Comparison of ENCODE assay signal across 17 cellular contexts in the genomic region with DNA sequence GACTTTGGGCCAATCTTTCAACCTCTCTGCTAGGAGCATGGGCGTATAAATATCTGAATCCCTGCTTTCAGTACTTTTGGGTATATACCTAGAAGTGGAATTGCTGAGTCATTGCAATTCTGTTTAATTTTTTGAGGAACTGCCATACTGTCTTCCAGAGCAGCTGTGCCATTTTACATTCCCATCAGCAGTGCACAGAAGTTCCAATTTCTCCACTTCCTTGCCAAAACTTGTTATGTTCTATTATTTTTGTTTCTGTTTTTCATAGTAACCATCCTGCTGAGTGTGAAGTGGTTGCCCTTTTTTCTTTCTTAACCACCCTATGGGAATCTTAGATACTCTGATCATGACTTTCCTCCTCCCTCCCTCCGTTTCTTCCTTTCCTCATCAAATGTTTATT. TPM values are rescaled to one million over a fixed set of nuclear protein-coding genes. Genes with fewer than 3 reads are reported as not detected.
DNase-seq lines count a peak whose midpoint lies in the region; ATAC-seq and TF ChIP-seq lines count a peak whose summit lies in the region.
"Had no signal": no experiment of that assay in that cellular context is flagged by ENCODE, and none has a peak within 500 bp of the region (broad histone marks: within the 10 kb centered on the region; RNA-seq: fewer than 3 reads in every experiment).

No MANE protein-coding gene starts in this region.

- peak overlapping the region; percentile 60 for H3K27ac ChIP-seq in rectal smooth muscle tissue (ENCODE audit: low read depth, low read length)
- H3K27ac ChIP-seq in MM.1S (ENCODE audit: low read length): no peak overlapping the region
- H3K27ac ChIP-seq: SJCRH30 had no signal

- H3K27me3 Mint-ChIP-seq in T-helper 17 cell: no peaks in the 10 kb centered on the region
- H3K27me3 Mint-ChIP-seq: activated CD8-positive, alpha-beta memory T cell treated with anti-CD3 and anti-CD28 coated beads, Interleukin-2, amount 10 ng/mL, durations not matched to agents 7 days and 5 days; naive thymus-derived CD8-positive, alpha-beta T cell; type B pancreatic cell had no signal

- no peaks in the 10 kb centered on the region for H3K9me2 ChIP-seq in MM.1S (replicated peaks; ENCODE audit: insufficient read depth, low read length)

- H3K4me1 ChIP-seq in rectal smooth muscle tissue (ENCODE audit: control insufficient read depth, insufficient read depth, low read length): peaks cover 22% of the 10 kb centered on the region
- peaks cover 3% of the 10 kb centered on the region for H3K4me1 ChIP-seq in MM.1S (ENCODE audit: low read length)

- peaks cover 32% of the 10 kb centered on the region for H3K4me1 Mint-ChIP-seq in T-helper 17 cell

- H2AFZ ChIP-seq in MM.1S (ENCODE audit: low read length): no peak overlapping the region

- H3F3A ChIP-seq in MM.1S (ENCODE audit: insufficient read depth, low read length): peaks cover 8% of the 10 kb centered on the region

- peak overlapping the region; percentile 32 for H3K27ac Mint-ChIP-seq in T-helper 17 cell
- H3K27ac Mint-ChIP-seq: activated CD8-positive, alpha-beta memory T cell treated with anti-CD3 and anti-CD28 coated beads, Interleukin-2, amount 10 ng/mL, durations not matched to agents 7 days and 5 days; activated naive CD4-positive, alpha-beta T cell treated with anti-CD3 and anti-CD28 coated beads, Interleukin-2, amount 10 ng/mL, durations not matched to agents 7 days and 5 days; type B pancreatic cell had no signal

- no peak overlapping the region for H3K4me3 Mint-ChIP-seq in T-helper 17 cell
- H3K4me3 Mint-ChIP-seq: activated CD8-positive, alpha-beta memory T cell treated with anti-CD3 and anti-CD28 coated beads, Interleukin-2, amount 10 ng/mL, durations not matched to agents 7 days and 5 days; activated naive CD4-positive, alpha-beta T cell treated with anti-CD3 and anti-CD28 coated beads, Interleukin-2, amount 10 ng/mL, durations not matched to agents 7 days and 5 days; naive thymus-derived CD8-positive, alpha-beta T cell; type B pancreatic cell had no signal

- intact Hi-C loops in Right ventricle myocardium superior (cut with DNase I): no loop called here

- H3K27me3 ChIP-seq in rectal smooth muscle tissue (ENCODE audit: control insufficient read depth, insufficient read depth, low read length) (no peaks in the 10 kb centered on the region), MM.1S (replicated peaks; ENCODE audit: insufficient read depth, low read length) (no peaks in the 10 kb centered on the region)
- H3K27me3 ChIP-seq: SJCRH30 had no signal

- DNase-seq in CD1c-positive myeloid dendritic cell (ENCODE audit: extremely low spot score): peak; percentile 84
- no peak for DNase-seq in T-helper 17 cell
- no peak for DNase-seq in Right ventricle myocardium superior
- no peak for DNase-seq in MM.1S
- no peak for DNase-seq in stimulated activated CD8-positive, alpha-beta memory T cell treated with anti-CD3 and anti-CD28 coated beads, Interleukin-4, amount 100 ng/mL, for 48 hours
- no peak for DNase-seq in Ammon's horn (ENCODE audit: low spot score)
- DNase-seq: activated CD8-positive, alpha-beta memory T cell treated with anti-CD3 and anti-CD28 coated beads, Interleukin-2, amount 10 ng/mL, durations not matched to agents 7 days and 5 days; activated naive CD4-positive, alpha-beta T cell treated with anti-CD3 and anti-CD28 coated beads, Interleukin-2, amount 10 ng/mL, durations not matched to agents 7 days and 5 days; cerebellar nuclear complex; DMS79 treated with DMSO at 0.1 percent for 48 hours; naive thymus-derived CD8-positive, alpha-beta T cell; NCI-H1436 treated with DMSO at 0.1 percent for 48 hours; NCI-H748 treated with DMSO at 0.1 percent for 48 hours; SJCRH30 had no signal

- H3K36me3 Mint-ChIP-seq in T-helper 17 cell (ENCODE audit: low read depth): peaks cover 17% of the 10 kb centered on the region

- H3K4me3 ChIP-seq in rectal smooth muscle tissue (ENCODE audit: low read length) (no peak overlapping the region), MM.1S (ENCODE audit: low read length) (no peak overlapping the region)
- H3K4me3 ChIP-seq: SJCRH30 had no signal

- H3K79me2 ChIP-seq in MM.1S (ENCODE audit: low read length): no peaks in the 10 kb centered on the region

- no peak for TF ChIP-seq CTCF in MM.1S (IDR thresholded peaks at IDR 0.05; ENCODE audit: low read length)

- no peaks in the 10 kb centered on the region for H4K20me1 ChIP-seq in MM.1S (ENCODE audit: insufficient read depth, low read length)

- ATAC-seq in T-helper 17 cell (no peak), Right ventricle myocardium superior (ENCODE audit: poor library complexity) (peak; percentile 69), HG03139 (IDR thresholded peaks at IDR 0.05; ENCODE audit: unreplicated experiment) (no peak)
- ATAC-seq: activated CD8-positive, alpha-beta memory T cell treated with anti-CD3 and anti-CD28 coated beads, Interleukin-2, amount 10 ng/mL, durations not matched to agents 7 days and 5 days; naive thymus-derived CD8-positive, alpha-beta T cell had no signal

- H3K9ac ChIP-seq in rectal smooth muscle tissue (ENCODE audit: low read length) (no peak overlapping the region), MM.1S (ENCODE audit: low read length) (no peak overlapping the region)

- H3K4me2 ChIP-seq in MM.1S (ENCODE audit: low read depth, low read length): no peak overlapping the region

- H3K9me3 ChIP-seq in T-helper 17 cell (ENCODE audit: control insufficient read depth, low read length, poor library complexity, severe bottlenecking): no peaks in the 10 kb centered on the region
- H3K9me3 ChIP-seq in MM.1S (replicated peaks; ENCODE audit: insufficient read depth, low read length): no peaks in the 10 kb centered on the region
- H3K9me3 ChIP-seq: SJCRH30 had no signal

- H3K36me3 ChIP-seq in rectal smooth muscle tissue (ENCODE audit: control insufficient read depth, insufficient read depth, low read length): peaks cover 5% of the 10 kb centered on the region
- no peaks in the 10 kb centered on the region for H3K36me3 ChIP-seq in MM.1S (replicated peaks; ENCODE audit: insufficient read depth, low read length)

RNA-seq across cellular contexts. Expression of a gene that starts 11.1 kb away (rescaled TPM):
- total RNA-seq in T-helper 17 cell (1 to 10 TPM in 1 of 2 donors, under 1 TPM in 1; 0.50 to 1.4 TPM), Right ventricle myocardium superior (not detected)

RNA-seq across cellular contexts. Expression of a gene that starts 21.6 kb away (rescaled TPM):
- total RNA-seq in T-helper 17 cell: 10 to 100 TPM; 32.5 to 51.4 TPM
- total RNA-seq in Right ventricle myocardium superior: 6.7 TPM

RNA-seq across cellular contexts. Expression of a gene that starts 32.6 kb away (rescaled TPM):
- total RNA-seq in T-helper 17 cell (10 to 100 TPM; 30.3 to 43.4 TPM), Right ventricle myocardium superior (63.0 TPM)
